ENCODE assay signal across 2 cellular contexts in genomic region chr11:115462004-115462541, GRCh38.
TF ChIP-seq lines count a peak whose summit lies in the region.

No MANE protein-coding gene starts in this region.

TF ChIP-seq in liver, 16 proteins besides CTCF, POLR2A, EP300 and RAD21:
- TF ChIP-seq JUND (IDR thresholded peaks at IDR 0.05) (no peak), YY1 (IDR thresholded peaks at IDR 0.05) (no peak), GABPA (IDR thresholded peaks at IDR 0.05 in 1 of 2, conservative IDR thresholded peaks at IDR 0.05 in 1 of 2) (no peak), FOXA2 (IDR thresholded peaks at IDR 0.05) (no peak), FOXA1 (IDR thresholded peaks at IDR 0.05) (no peak), HNF4A (conservative IDR thresholded peaks at IDR 0.05) (no peak)

TF ChIP-seq in HepG2, 621 proteins besides CTCF, POLR2A, EP300 and RAD21:
- TF ChIP-seq ZNF746 (CRISPR knock-in tag; IDR thresholded peaks at IDR 0.05) (no peak), ZNF260 (CRISPR knock-in tag; IDR thresholded peaks at IDR 0.05; ENCODE audit: borderline replicate concordance, low read depth) (no peak), ARID3A (IDR thresholded peaks at IDR 0.05; ENCODE audit: low read depth, low read length) (no peak), SOX5 (CRISPR knock-in tag; IDR thresholded peaks at IDR 0.05; ENCODE audit: borderline replicate concordance) (no peak), IKZF5 (CRISPR knock-in tag; IDR thresholded peaks at IDR 0.05) (no peak), IKZF4 (CRISPR knock-in tag; IDR thresholded peaks at IDR 0.05; ENCODE audit: borderline replicate concordance, low read depth, not compliant biosample characterization) (no peak), ATAD3A (CRISPR knock-in tag; IDR thresholded peaks at IDR 0.05) (no peak), ZNF501 (CRISPR knock-in tag; IDR thresholded peaks at IDR 0.05) (no peak), ZNF75D (CRISPR knock-in tag; IDR thresholded peaks at IDR 0.05; ENCODE audit: borderline replicate concordance) (no peak), ZMYM3 (CRISPR knock-in tag; IDR thresholded peaks at IDR 0.05) (no peak), HCFC1 (IDR thresholded peaks at IDR 0.05; ENCODE audit: low read depth, low read length) (no peak), HOXA7 (CRISPR knock-in tag; IDR thresholded peaks at IDR 0.05) (no peak), MED1 (CRISPR knock-in tag; IDR thresholded peaks at IDR 0.05) (no peak)
- TF ChIP-seq, protein P1, sequence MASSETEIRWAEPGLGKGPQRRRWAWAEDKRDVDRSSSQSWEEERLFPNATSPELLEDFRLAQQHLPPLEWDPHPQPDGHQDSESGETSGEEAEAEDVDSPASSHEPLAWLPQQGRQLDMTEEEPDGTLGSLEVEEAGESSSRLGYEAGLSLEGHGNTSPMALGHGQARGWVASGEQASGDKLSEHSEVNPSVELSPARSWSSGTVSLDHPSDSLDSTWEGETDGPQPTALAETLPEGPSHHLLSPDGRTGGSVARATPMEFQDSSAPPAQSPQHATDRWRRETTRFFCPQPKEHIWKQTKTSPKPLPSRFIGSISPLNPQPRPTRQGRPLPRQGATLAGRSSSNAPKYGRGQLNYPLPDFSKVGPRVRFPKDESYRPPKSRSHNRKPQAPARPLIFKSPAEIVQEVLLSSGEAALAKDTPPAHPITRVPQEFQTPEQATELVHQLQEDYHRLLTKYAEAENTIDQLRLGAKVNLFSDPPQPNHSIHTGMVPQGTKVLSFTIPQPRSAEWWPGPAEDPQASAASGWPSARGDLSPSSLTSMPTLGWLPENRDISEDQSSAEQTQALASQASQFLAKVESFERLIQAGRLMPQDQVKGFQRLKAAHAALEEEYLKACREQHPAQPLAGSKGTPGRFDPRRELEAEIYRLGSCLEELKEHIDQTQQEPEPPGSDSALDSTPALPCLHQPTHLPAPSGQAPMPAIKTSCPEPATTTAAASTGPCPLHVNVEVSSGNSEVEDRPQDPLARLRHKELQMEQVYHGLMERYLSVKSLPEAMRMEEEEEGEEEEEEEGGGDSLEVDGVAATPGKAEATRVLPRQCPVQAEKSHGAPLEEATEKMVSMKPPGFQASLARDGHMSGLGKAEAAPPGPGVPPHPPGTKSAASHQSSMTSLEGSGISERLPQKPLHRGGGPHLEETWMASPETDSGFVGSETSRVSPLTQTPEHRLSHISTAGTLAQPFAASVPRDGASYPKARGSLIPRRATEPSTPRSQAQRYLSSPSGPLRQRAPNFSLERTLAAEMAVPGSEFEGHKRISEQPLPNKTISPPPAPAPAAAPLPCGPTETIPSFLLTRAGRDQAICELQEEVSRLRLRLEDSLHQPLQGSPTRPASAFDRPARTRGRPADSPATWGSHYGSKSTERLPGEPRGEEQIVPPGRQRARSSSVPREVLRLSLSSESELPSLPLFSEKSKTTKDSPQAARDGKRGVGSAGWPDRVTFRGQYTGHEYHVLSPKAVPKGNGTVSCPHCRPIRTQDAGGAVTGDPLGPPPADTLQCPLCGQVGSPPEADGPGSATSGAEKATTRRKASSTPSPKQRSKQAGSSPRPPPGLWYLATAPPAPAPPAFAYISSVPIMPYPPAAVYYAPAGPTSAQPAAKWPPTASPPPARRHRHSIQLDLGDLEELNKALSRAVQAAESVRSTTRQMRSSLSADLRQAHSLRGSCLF (CRISPR knock-in tag; IDR thresholded peaks at IDR 0.05; ENCODE audit: borderline replicate concordance) = no peak
- TF ChIP-seq, protein P2, sequence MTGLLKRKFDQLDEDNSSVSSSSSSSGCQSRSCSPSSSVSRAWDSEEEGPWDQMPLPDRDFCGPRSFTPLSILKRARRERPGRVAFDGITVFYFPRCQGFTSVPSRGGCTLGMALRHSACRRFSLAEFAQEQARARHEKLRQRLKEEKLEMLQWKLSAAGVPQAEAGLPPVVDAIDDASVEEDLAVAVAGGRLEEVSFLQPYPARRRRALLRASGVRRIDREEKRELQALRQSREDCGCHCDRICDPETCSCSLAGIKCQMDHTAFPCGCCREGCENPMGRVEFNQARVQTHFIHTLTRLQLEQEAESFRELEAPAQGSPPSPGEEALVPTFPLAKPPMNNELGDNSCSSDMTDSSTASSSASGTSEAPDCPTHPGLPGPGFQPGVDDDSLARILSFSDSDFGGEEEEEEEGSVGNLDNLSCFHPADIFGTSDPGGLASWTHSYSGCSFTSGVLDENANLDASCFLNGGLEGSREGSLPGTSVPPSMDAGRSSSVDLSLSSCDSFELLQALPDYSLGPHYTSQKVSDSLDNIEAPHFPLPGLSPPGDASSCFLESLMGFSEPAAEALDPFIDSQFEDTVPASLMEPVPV (CRISPR knock-in tag; IDR thresholded peaks at IDR 0.05) = no peak
- TF ChIP-seq, protein P3, sequence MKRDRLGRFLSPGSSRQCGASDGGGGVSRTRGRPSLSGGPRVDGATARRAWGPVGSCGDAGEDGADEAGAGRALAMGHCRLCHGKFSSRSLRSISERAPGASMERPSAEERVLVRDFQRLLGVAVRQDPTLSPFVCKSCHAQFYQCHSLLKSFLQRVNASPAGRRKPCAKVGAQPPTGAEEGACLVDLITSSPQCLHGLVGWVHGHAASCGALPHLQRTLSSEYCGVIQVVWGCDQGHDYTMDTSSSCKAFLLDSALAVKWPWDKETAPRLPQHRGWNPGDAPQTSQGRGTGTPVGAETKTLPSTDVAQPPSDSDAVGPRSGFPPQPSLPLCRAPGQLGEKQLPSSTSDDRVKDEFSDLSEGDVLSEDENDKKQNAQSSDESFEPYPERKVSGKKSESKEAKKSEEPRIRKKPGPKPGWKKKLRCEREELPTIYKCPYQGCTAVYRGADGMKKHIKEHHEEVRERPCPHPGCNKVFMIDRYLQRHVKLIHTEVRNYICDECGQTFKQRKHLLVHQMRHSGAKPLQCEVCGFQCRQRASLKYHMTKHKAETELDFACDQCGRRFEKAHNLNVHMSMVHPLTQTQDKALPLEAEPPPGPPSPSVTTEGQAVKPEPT (CRISPR knock-in tag; IDR thresholded peaks at IDR 0.05; ENCODE audit: low read depth) = no peak
TF ChIP-seq in HepG2: peak in this region for 0.
